ENCODE assay signal across 27 cellular contexts in genomic region chr3:17125738-17126137, GRCh38.
"Had no signal": no experiment of that assay in that cellular context is flagged by ENCODE, and none has a peak within 500 bp of the region (broad histone marks: within the 10 kb centered on the region; RNA-seq: fewer than 3 reads in every experiment).

No MANE protein-coding gene starts in this region.

- H3K27ac Mint-ChIP-seq: activated CD4-positive, alpha-beta memory T cell treated with anti-CD3 and anti-CD28 coated beads for 36 hours; activated CD4-positive, alpha-beta T cell treated with anti-CD3 and anti-CD28 coated beads, Interleukin-2, amount 10 ng/mL, durations not matched to agents 7 days and 5 days; activated naive CD4-positive, alpha-beta T cell treated with anti-CD3 and anti-CD28 coated beads, Interleukin-2, amount 50 U/mL, for 72 hours; activated naive CD8-positive, alpha-beta T cell treated with anti-CD3 and anti-CD28 coated beads, Interleukin-2, amount 50 U/mL, for 24 hours; activated T-cell treated with anti-CD3 and anti-CD28 coated beads, Interleukin-2, amount 50 U/mL, for 24 hours; activated T-helper 1 cell treated with anti-CD3 and anti-CD28 coated beads, Interleukin-12 subunit alpha, Interleukin-12 subunit beta, Interleukin-2, Interleukin-4 antibody, amounts not matched to agents 30 ng/mL and 10 ng/mL and 1 ng/mL, durations not matched to agents 14 hours and 24 hours and 36 hours; brain; T-helper 1 cell treated with Interleukin-12 subunit alpha and Interleukin-12 subunit beta and Interleukin-4 antibody, amounts not matched to agents 30 μg/mL and 1 μg/mL, for 36 hours; WTC11 had no signal

- H3K4me3 ChIP-seq: colonic mucosa, PC-9 had no signal

- H3K4me1 Mint-ChIP-seq: activated CD4-positive, alpha-beta T cell treated with anti-CD3 and anti-CD28 coated beads, Interleukin-2, amount 10 ng/mL, durations not matched to agents 7 days and 5 days; activated naive CD8-positive, alpha-beta T cell treated with anti-CD3 and anti-CD28 coated beads, Interleukin-2, amount 50 U/mL, for 24 hours; brain; IgD-negative memory B cell; WTC11 had no signal

- H3K4me2 ChIP-seq: PC-9 had no signal

- H3K4me1 ChIP-seq: colonic mucosa had no signal

- H3K36me3 Mint-ChIP-seq: brain had no signal

- H3K27me3 Mint-ChIP-seq: activated CD4-positive, alpha-beta memory T cell treated with anti-CD3 and anti-CD28 coated beads for 36 hours; activated CD4-positive, alpha-beta T cell treated with anti-CD3 and anti-CD28 coated beads, Interleukin-2, amount 10 ng/mL, durations not matched to agents 7 days and 5 days; activated naive CD8-positive, alpha-beta T cell treated with anti-CD3 and anti-CD28 coated beads, Interleukin-2, amount 50 U/mL, for 24 hours; activated T-cell treated with anti-CD3 and anti-CD28 coated beads, Interleukin-2, amount 50 U/mL, for 24 hours; brain; IgD-negative memory B cell had no signal

- H2AFZ ChIP-seq: PC-9 had no signal

- DNase-seq: activated CD4-positive, alpha-beta memory T cell treated with anti-CD3 and anti-CD28 coated beads for 36 hours; activated CD4-positive, alpha-beta T cell treated with anti-CD3 and anti-CD28 coated beads, Interleukin-2, amount 10 ng/mL, durations not matched to agents 7 days and 5 days; activated CD4-positive, CD25-positive, alpha-beta regulatory T cell treated with anti-CD3 and anti-CD28 coated beads, Interleukin-2, amount 50 U/mL, for 72 hours; activated effector memory CD4-positive, alpha-beta T cell treated with Interleukin-2 at 50 U/mL for 16 hours; activated naive CD4-positive, alpha-beta T cell; activated naive CD8-positive, alpha-beta T cell treated with anti-CD3 and anti-CD28 coated beads, Interleukin-2, amount 50 U/mL, for 24 hours; activated T-cell treated with anti-CD3 and anti-CD28 coated beads, Interleukin-2, amount 50 U/mL, for 24 hours; amniotic stem cell; cerebellar nuclear complex; colonic mucosa; KG1; NCI-H1092; NCI-H1417 treated with DMSO at 0.1 percent for 48 hours; NCI-H1694; NCI-H2081 treated with DMSO at 0.1 percent for 48 hours; NCI-H345; NCI-H510A; NCI-H526 treated with DMSO at 0.1 percent for 48 hours; NCI-H82; PC-9; SHP77 treated with DMSO at 0.1 percent for 48 hours had no signal

- H3K27ac ChIP-seq: colonic mucosa, PC-9 had no signal

- ATAC-seq: activated naive CD4-positive, alpha-beta T cell treated with anti-CD3 and anti-CD28 coated beads, Interleukin-2, amount 50 U/mL, for 72 hours; activated naive CD8-positive, alpha-beta T cell treated with anti-CD3 and anti-CD28 coated beads, Interleukin-2, amount 50 U/mL, for 24 hours; WTC11 had no signal

- H3K9me3 ChIP-seq: colonic mucosa had no signal

- H3K27me3 ChIP-seq: colonic mucosa had no signal

- H3K4me3 Mint-ChIP-seq: activated CD4-positive, alpha-beta memory T cell treated with anti-CD3 and anti-CD28 coated beads for 36 hours; activated CD4-positive, alpha-beta T cell treated with anti-CD3 and anti-CD28 coated beads, Interleukin-2, amount 10 ng/mL, durations not matched to agents 7 days and 5 days; activated naive CD8-positive, alpha-beta T cell treated with anti-CD3 and anti-CD28 coated beads, Interleukin-2, amount 50 U/mL, for 24 hours; activated T-cell treated with anti-CD3 and anti-CD28 coated beads, Interleukin-2, amount 50 U/mL, for 24 hours; activated T-helper 1 cell treated with anti-CD3 and anti-CD28 coated beads, Interleukin-12 subunit alpha, Interleukin-12 subunit beta, Interleukin-2, Interleukin-4 antibody, amounts not matched to agents 30 ng/mL and 10 ng/mL and 1 ng/mL, durations not matched to agents 14 hours and 24 hours and 36 hours; brain; IgD-negative memory B cell; T-helper 1 cell treated with Interleukin-12 subunit alpha and Interleukin-12 subunit beta and Interleukin-4 antibody, amounts not matched to agents 30 μg/mL and 1 μg/mL, for 36 hours; WTC11 had no signal

- H3K36me3 ChIP-seq: colonic mucosa had no signal
